8 cellular contexts compared by ENCODE assay signal in the genomic region with DNA sequence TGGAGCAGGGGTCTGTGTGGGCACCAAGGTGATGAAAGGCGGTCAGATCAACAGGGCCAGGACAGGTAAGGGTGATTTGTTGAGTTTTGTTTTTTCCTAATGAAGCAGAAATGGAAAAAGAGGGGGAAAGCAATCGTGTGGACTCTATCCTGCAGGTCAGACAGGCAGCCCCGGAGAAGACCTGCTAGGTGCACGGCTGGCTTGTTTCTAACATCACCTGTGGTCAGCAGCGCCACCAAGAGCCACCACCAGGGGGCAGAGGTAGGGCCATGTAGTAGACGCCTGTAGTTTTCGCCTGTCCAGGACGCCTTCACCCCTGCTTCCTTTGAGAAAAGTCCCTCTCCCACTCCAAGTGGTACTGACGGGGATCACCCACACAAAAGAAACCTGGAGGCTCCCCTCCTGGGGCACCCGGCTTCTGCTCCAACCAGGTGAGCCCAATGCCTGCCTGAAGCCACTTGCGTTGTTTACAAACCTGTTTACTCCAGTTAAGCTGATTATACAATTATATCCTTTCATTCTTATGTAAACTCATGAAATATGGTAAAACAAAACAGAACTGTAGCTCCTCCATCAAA. TPM values are rescaled to one million over a fixed set of nuclear protein-coding genes. Genes with fewer than 3 reads are reported as not detected.
DNase-seq lines count a peak whose midpoint lies in the region; ATAC-seq and TF ChIP-seq lines count a peak whose summit lies in the region.

No MANE protein-coding gene starts in this region.

- intact Hi-C loops in tibial artery (cut with DNase I; ENCODE audit: low total_unique reads) = no loop called here

- H3K9me3 ChIP-seq in gastroesophageal sphincter (peaks cover 0 to 7% (median 0%) of the 10 kb centered on the region in 3 donors), tibial artery (no peaks in the 10 kb centered on the region)

- H3K4me1 Mint-ChIP-seq in osteocyte (ENCODE audit: unreplicated experiment) = peaks cover 24% of the 10 kb centered on the region

- peaks cover 0 to 19% of the 10 kb centered on the region in 2 donors for H3K36me3 ChIP-seq in gastroesophageal sphincter
- peaks cover 0 to 11% (median 0%) of the 10 kb centered on the region in 3 donors for H3K36me3 ChIP-seq in tibial artery

- peak overlapping the region; percentile 38 for H3K27ac Mint-ChIP-seq in osteocyte (ENCODE audit: unreplicated experiment)

- H3K27me3 ChIP-seq in gastroesophageal sphincter (peaks cover 38% of the 10 kb centered on the region), tibial artery (peaks cover 0 to 22% of the 10 kb centered on the region in 2 donors)

- WGBS in gastroesophageal sphincter (ENCODE audit: low coverage in 1 of 2), 2 donors = 8 to 17% methylated on average over 8 to 11 of the region's 11 CpGs

- peaks cover 10% of the 10 kb centered on the region for H3K36me3 Mint-ChIP-seq in osteocyte (ENCODE audit: unreplicated experiment)

- H3K27me3 Mint-ChIP-seq in osteocyte (ENCODE audit: unreplicated experiment) = peaks cover 5% of the 10 kb centered on the region

- TF ChIP-seq POLR2A in gastroesophageal sphincter (IDR thresholded peaks at IDR 0.05) = no peak

- DNase-seq in GM12864 (ENCODE audit: low read depth) = peak; percentile 62
- peak; percentile 46 for DNase-seq in LNCaP clone FGC (ENCODE audit: low read depth)
- peak; percentile 58 for DNase-seq in SHP77 treated with DMSO at 0.1 percent for 48 hours (lab: John Stamatoyannopoulos, UW)
- peak; percentile 78 for DNase-seq in activated gamma-delta T cell treated with anti-CD3 and anti-CD28 coated beads, Interleukin-2, amount 50 U/mL, for 16 hours (ENCODE audit: low read depth)
- DNase-seq in osteocyte (ENCODE audit: extremely low spot score, unreplicated experiment) = peak; percentile 95
- peak; percentile 87 to 91 for DNase-seq in tibial artery

- H3K4me1 ChIP-seq in gastroesophageal sphincter (peaks cover 0 to 50% (median 19%) of the 10 kb centered on the region in 3 donors), tibial artery (peaks cover 0 to 29% (median 21%) of the 10 kb centered on the region in 4 donors)

- no peak overlapping the region for H3K27ac ChIP-seq in gastroesophageal sphincter
- H3K27ac ChIP-seq in tibial artery = no peak overlapping the region

- TF ChIP-seq CTCF in GM12864 (IDR thresholded peaks at IDR 0.05; ENCODE audit: low read depth, low read length, missing control alignments) (peak; percentile 98), LNCaP clone FGC (IDR thresholded peaks at IDR 0.05; ENCODE audit: control insufficient read depth, extremely low read depth, insufficient read depth) (peak; percentile 92), gastroesophageal sphincter (IDR thresholded peaks at IDR 0.05) (peak in 3 of 4 experiments; percentile 88 to 96 (median 90)), osteocyte (IDR thresholded peaks at IDR 0.05) (peak; percentile 96), tibial artery (IDR thresholded peaks at IDR 0.05) (peak; percentile 81 to 93)

- H3K9me3 Mint-ChIP-seq in osteocyte (ENCODE audit: unreplicated experiment) = no peaks in the 10 kb centered on the region

- H3K4me3 Mint-ChIP-seq in osteocyte (ENCODE audit: unreplicated experiment) = no peak overlapping the region

- TF ChIP-seq EP300 in gastroesophageal sphincter (IDR thresholded peaks at IDR 0.05) = no peak

- ATAC-seq in gastroesophageal sphincter (no peak), HG02885 (IDR thresholded peaks at IDR 0.05; ENCODE audit: poor library complexity, unreplicated experiment) (no peak)

- H3K4me3 ChIP-seq in GM12864 (ENCODE audit: low read depth, low read length) = no peak overlapping the region
- H3K4me3 ChIP-seq in LNCaP clone FGC (ENCODE audit: low read depth, low read length) = no peak overlapping the region
- no peak overlapping the region for H3K4me3 ChIP-seq in gastroesophageal sphincter
- H3K4me3 ChIP-seq in tibial artery = no peak overlapping the region

RNA-seq across cellular contexts. Expression of gene SEC14L1, which starts 54.2 kb away (rescaled TPM):
- total RNA-seq in gastroesophageal sphincter = 10 to 100 TPM; 38.4 to 86.1 (median 40.1) TPM
- total RNA-seq in osteocyte = 82.9 and 90.5 TPM in 2 replicates
